Comparison of ENCODE assay signal across 1 cellular context in genomic region chr6:19804362-19805145, GRCh38.
TF ChIP-seq lines count a peak whose summit lies in the region.

No MANE protein-coding gene starts in this region.

TF ChIP-seq in HEK293, 187 proteins besides CTCF, POLR2A, EP300 and RAD21 (continued from another document and continues in another):
- TF ChIP-seq INSM2 (tag by site-specific recombination; IDR thresholded peaks at IDR 0.05) (peak; percentile 96), ZFP37 (tag by site-specific recombination; IDR thresholded peaks at IDR 0.05) (no peak), BCL6B (tag by site-specific recombination; IDR thresholded peaks at IDR 0.05) (no peak), ZNF785 (tag by site-specific recombination; IDR thresholded peaks at IDR 0.05) (no peak), ZNF76 (tag by site-specific recombination; IDR thresholded peaks at IDR 0.05; ENCODE audit: borderline replicate concordance, low read depth) (peak; percentile 61; the same call in 1 of the 2 replicates), ZBTB21 (tag by site-specific recombination; IDR thresholded peaks at IDR 0.05) (peak; percentile 90), GLIS2 (tag by site-specific recombination; IDR thresholded peaks at IDR 0.05) (peak; percentile 94), SCRT1 (tag by site-specific recombination; IDR thresholded peaks at IDR 0.05; ENCODE audit: borderline replicate concordance) (no peak), ZNF133 (tag by site-specific recombination; IDR thresholded peaks at IDR 0.05) (no peak), MYNN (tag by site-specific recombination; IDR thresholded peaks at IDR 0.05; ENCODE audit: borderline replicate concordance) (no peak), ZNF146 (tag by site-specific recombination; IDR thresholded peaks at IDR 0.05) (no peak), ZNF416 (tag by site-specific recombination; IDR thresholded peaks at IDR 0.05) (no peak), ZBTB1 (tag by site-specific recombination; IDR thresholded peaks at IDR 0.05) (no peak), ZNF510 (tag by site-specific recombination; IDR thresholded peaks at IDR 0.05; ENCODE audit: insufficient replicate concordance) (no peak), PRDM4 (tag by site-specific recombination; IDR thresholded peaks at IDR 0.05) (0 out of 2 replicates have a peak, but pooled peaks have one; percentile 40), ZNF529 (tag by site-specific recombination; IDR thresholded peaks at IDR 0.05; ENCODE audit: insufficient replicate concordance) (no peak), ZNF610 (tag by site-specific recombination; IDR thresholded peaks at IDR 0.05; ENCODE audit: borderline replicate concordance) (peak; percentile 45; the same call in 1 of the 2 replicates), ZNF48 (tag by site-specific recombination; IDR thresholded peaks at IDR 0.05) (no peak), TRIM28 (IDR thresholded peaks at IDR 0.05; ENCODE audit: borderline replicate concordance, low read length) (no peak), ZNF248 (tag by site-specific recombination; IDR thresholded peaks at IDR 0.05) (no peak), ZNF311 (tag by site-specific recombination; IDR thresholded peaks at IDR 0.05; ENCODE audit: borderline replicate concordance) (no peak), ZNF2 (tag by site-specific recombination; IDR thresholded peaks at IDR 0.05) (no peak), ZXDB (tag by site-specific recombination; IDR thresholded peaks at IDR 0.05) (peak; percentile 69), ZBTB48 (tag by site-specific recombination; IDR thresholded peaks at IDR 0.05) (peak; percentile 43; the same call in 1 of the 2 replicates), ZNF555 (tag by site-specific recombination; conservative IDR thresholded peaks at IDR 0.05) (no peak), PRDM6 (tag by site-specific recombination; IDR thresholded peaks at IDR 0.05) (0 out of 2 replicates have a peak, but pooled peaks have one; percentile 14), ZNF548 (tag by site-specific recombination; IDR thresholded peaks at IDR 0.05) (no peak), GLIS1 (tag by site-specific recombination; IDR thresholded peaks at IDR 0.05) (peak; percentile 79), ZNF398 (tag by site-specific recombination; IDR thresholded peaks at IDR 0.05) (peak; percentile 65), ZNF426 (tag by site-specific recombination; IDR thresholded peaks at IDR 0.05) (no peak), ZNF26 (tag by site-specific recombination; IDR thresholded peaks at IDR 0.05) (no peak), ZBTB6 (tag by site-specific recombination; IDR thresholded peaks at IDR 0.05) (peak; percentile 87), ZNF292 (tag by site-specific recombination; IDR thresholded peaks at IDR 0.05; ENCODE audit: borderline replicate concordance, low read depth) (no peak), REST (tag by site-specific recombination; IDR thresholded peaks at IDR 0.05) (no peak), ZNF707 (tag by site-specific recombination; IDR thresholded peaks at IDR 0.05) (no peak), ZNF677 (tag by site-specific recombination; IDR thresholded peaks at IDR 0.05) (no peak), AEBP2 (tag by site-specific recombination; IDR thresholded peaks at IDR 0.05; ENCODE audit: borderline replicate concordance) (no peak), ZNF221 (tag by site-specific recombination; IDR thresholded peaks at IDR 0.05; ENCODE audit: borderline replicate concordance) (no peak), ZNF202 (tag by site-specific recombination; IDR thresholded peaks at IDR 0.05; ENCODE audit: borderline replicate concordance) (no peak), ZNF335 (tag by site-specific recombination; conservative IDR thresholded peaks at IDR 0.05) (peak; percentile 96), ZNF324 (tag by site-specific recombination; IDR thresholded peaks at IDR 0.05) (peak; percentile 46; the same call in 1 of the 2 replicates), ZNF670 (tag by site-specific recombination; IDR thresholded peaks at IDR 0.05; ENCODE audit: low read depth) (no peak), ZFP3 (tag by site-specific recombination; IDR thresholded peaks at IDR 0.05; ENCODE audit: low read depth) (no peak), ZNF140 (tag by site-specific recombination; IDR thresholded peaks at IDR 0.05) (no peak), ZNF121 (tag by site-specific recombination; IDR thresholded peaks at IDR 0.05) (no peak), ZNF513 (tag by site-specific recombination; IDR thresholded peaks at IDR 0.05) (no peak; the same call in 1 of the 2 replicates), ZNF423 (tag by site-specific recombination; IDR thresholded peaks at IDR 0.05) (peak; percentile 45; the same call in 1 of the 2 replicates)
